ENCODE assay signal across 11 cellular contexts in genomic region chr2:25210923-25211322, GRCh38. TPM values are rescaled to one million over a fixed set of nuclear protein-coding genes. Genes with fewer than 3 reads are reported as not detected.
DNase-seq lines count a peak whose midpoint lies in the region; ATAC-seq and TF ChIP-seq lines count a peak whose summit lies in the region.
"Not testable (repeated sequence)": the region's sequence is repeated elsewhere in the genome, so short reads cannot be mapped to it uniquely, and the experiment has no call there.
"Had no signal": no experiment of that assay in that cellular context is flagged by ENCODE, and none has a peak within 500 bp of the region (broad histone marks: within the 10 kb centered on the region; RNA-seq: fewer than 3 reads in every experiment).

No MANE protein-coding gene starts in this region.

- CTCF ChIA-PET in T-cell (lab: Charles Lee), result not testable (repeated sequence)

- DNase-seq in DND-41; T-cell; activated T-cell treated with anti-CD3 and anti-CD28 coated beads, Interleukin-2, amount 50 U/mL, for 24 hours; activated naive CD8-positive, alpha-beta T cell treated with anti-CD3 and anti-CD28 coated beads, Interleukin-2, amount 10 ng/mL, durations not matched to agents 7 days and 5 days; naive B cell; stimulated activated naive B cell treated with anti-CD40 and anti-IgM and Interleukin-4, amounts not matched to agents 10 μg/mL and 1 μg/mL and 100 μg/mL, for 72 hours: not testable (repeated sequence)

- not testable (repeated sequence) for H3K4me3 ChIP-seq in BLaER1 treated with 17β-estradiol and CSF1 and Interleukin-3, amounts not matched to agents 10 nM and 100 nM; DND-41 (ENCODE audit: low read depth in 1 of 2, low read length in 2 of 2)

- H3K9me3 Mint-ChIP-seq in T-cell; activated T-cell treated with anti-CD3 and anti-CD28 coated beads, Interleukin-2, amount 50 U/mL, for 24 hours; activated naive CD8-positive, alpha-beta T cell treated with anti-CD3 and anti-CD28 coated beads, Interleukin-2, amount 10 ng/mL, durations not matched to agents 7 days and 5 days; naive B cell; stimulated activated naive B cell treated with anti-CD40 and anti-IgM and Interleukin-4, amounts not matched to agents 10 μg/mL and 1 μg/mL and 100 μg/mL, for 72 hours: not testable (repeated sequence)

- not testable (repeated sequence) for H3K36me3 ChIP-seq in BLaER1 treated with 17β-estradiol and CSF1 and Interleukin-3, amounts not matched to agents 10 nM and 100 nM; DND-41 (ENCODE audit: insufficient read depth, low read length)

- H4K20me1 ChIP-seq in BLaER1 treated with 17β-estradiol and CSF1 and Interleukin-3, amounts not matched to agents 10 nM and 100 nM; DND-41 (ENCODE audit: insufficient read depth, low read length): not testable (repeated sequence)

- H3K4me2 ChIP-seq in BLaER1 treated with 17β-estradiol and CSF1 and Interleukin-3, amounts not matched to agents 10 nM and 100 nM, result peak overlapping the region in 8 of 11 experiments; percentile 53 to 82 (median 76); a peak in 15 of 22 replicates
- H3K4me2 ChIP-seq in DND-41 (ENCODE audit: insufficient read depth, low read length), result not testable (repeated sequence)

- not testable (repeated sequence) for H3K27me3 ChIP-seq in BLaER1 treated with 17β-estradiol and CSF1 and Interleukin-3, amounts not matched to agents 10 nM and 100 nM; DND-41 (ENCODE audit: insufficient read depth, low read length, poor library complexity)

- not testable (repeated sequence) for H3K36me3 Mint-ChIP-seq in T-cell; activated T-cell treated with anti-CD3 and anti-CD28 coated beads, Interleukin-2, amount 50 U/mL, for 24 hours (ENCODE audit: low read depth); activated naive CD8-positive, alpha-beta T cell treated with anti-CD3 and anti-CD28 coated beads, Interleukin-2, amount 10 ng/mL, durations not matched to agents 7 days and 5 days; naive B cell; stimulated activated naive B cell treated with anti-CD40 and anti-IgM and Interleukin-4, amounts not matched to agents 10 μg/mL and 1 μg/mL and 100 μg/mL, for 72 hours

- not testable (repeated sequence) for H2AFZ ChIP-seq in DND-41 (ENCODE audit: low read depth, low read length)

- H3K4me1 ChIP-seq in BLaER1 treated with 17β-estradiol and CSF1 and Interleukin-3, amounts not matched to agents 10 nM and 100 nM, result peaks cover 26 to 91% (median 82%) of the 10 kb centered on the region in 10 experiments
- H3K4me1 ChIP-seq in DND-41 (ENCODE audit: insufficient read depth, low read length), result peaks cover 43% of the 10 kb centered on the region

- not testable (repeated sequence) for TF ChIP-seq CTCF in DND-41 (IDR thresholded peaks at IDR 0.05; ENCODE audit: borderline replicate concordance, extremely low read depth, low read length, poor library complexity, severe bottlenecking)

- not testable (repeated sequence) for H3K27me3 Mint-ChIP-seq in T-cell; activated T-cell treated with anti-CD3 and anti-CD28 coated beads, Interleukin-2, amount 50 U/mL, for 24 hours; activated naive CD8-positive, alpha-beta T cell treated with anti-CD3 and anti-CD28 coated beads, Interleukin-2, amount 10 ng/mL, durations not matched to agents 7 days and 5 days; naive B cell; stimulated activated naive B cell treated with anti-CD40 and anti-IgM and Interleukin-4, amounts not matched to agents 10 μg/mL and 1 μg/mL and 100 μg/mL, for 72 hours

- POLR2A ChIA-PET in T-cell (lab: Charles Lee), result interaction anchor here in 1 of 2 donors (0.6 kb wide), 1 partner anchor 69 kb away, joined by 4 read pairs; no protein-coding TSS in a partner anchor
- POLR2A ChIA-PET in activated naive CD8-positive, alpha-beta T cell treated with anti-CD3 and anti-CD28 coated beads, Interleukin-2, amount 10 ng/mL, durations not matched to agents 7 days and 5 days (lab: Charles Lee), result interaction anchor here (0.7 to 1.0 kb wide), 2 partner anchors 20 to 42 kb away, joined by 3 to 9 read pairs; no protein-coding TSS in a partner anchor

- H3K4me1 Mint-ChIP-seq in T-cell (peaks cover 31 to 69% (median 42%) of the 10 kb centered on the region in 3 donors), naive B cell (peaks cover 53 to 83% (median 71%) of the 10 kb centered on the region in 3 donors)
- peaks cover 44% of the 10 kb centered on the region for H3K4me1 Mint-ChIP-seq in activated T-cell treated with anti-CD3 and anti-CD28 coated beads, Interleukin-2, amount 50 U/mL, for 24 hours (ENCODE audit: low read depth)
- peaks cover 27% of the 10 kb centered on the region for H3K4me1 Mint-ChIP-seq in activated naive CD8-positive, alpha-beta T cell treated with anti-CD3 and anti-CD28 coated beads, Interleukin-2, amount 10 ng/mL, durations not matched to agents 7 days and 5 days
- H3K4me1 Mint-ChIP-seq in stimulated activated naive B cell treated with anti-CD40 and anti-IgM and Interleukin-4, amounts not matched to agents 10 μg/mL and 1 μg/mL and 100 μg/mL, for 72 hours, result peaks cover 52 to 87% of the 10 kb centered on the region in 2 donors

- peak overlapping the region in 2 of 11 experiments; percentile 34 to 42; a peak in 3 of 22 replicates for H3K27ac ChIP-seq in BLaER1 treated with 17β-estradiol and CSF1 and Interleukin-3, amounts not matched to agents 10 nM and 100 nM
- peak overlapping the region; percentile 41; the same call in 1 of the 2 replicates for H3K27ac ChIP-seq in DND-41 (ENCODE audit: low read length)

- H3K79me2 ChIP-seq in DND-41 (ENCODE audit: insufficient read depth, low read length), result not testable (repeated sequence)

- H3K9ac ChIP-seq in BLaER1 treated with 17β-estradiol and CSF1 and Interleukin-3, amounts not matched to agents 10 nM and 100 nM; DND-41 (ENCODE audit: low read depth, low read length): not testable (repeated sequence)

- ATAC-seq in DND-41 (ENCODE audit: insufficient read depth, low read depth); T-cell (replicated peaks in 1 of 4); activated naive CD8-positive, alpha-beta T cell treated with anti-CD3 and anti-CD28 coated beads, Interleukin-2, amount 10 ng/mL, durations not matched to agents 7 days and 5 days (ENCODE audit: low read depth); naive B cell (ENCODE audit: low read depth in 2 of 2); stimulated activated naive B cell treated with anti-CD40 and anti-IgM and Interleukin-4, amounts not matched to agents 10 μg/mL and 1 μg/mL and 100 μg/mL, for 72 hours (replicated peaks): not testable (repeated sequence)

- H3K4me3 Mint-ChIP-seq in T-cell, result peak overlapping the region in 1 of 3 donors; percentile 56
- not testable (repeated sequence) for H3K4me3 Mint-ChIP-seq in activated T-cell treated with anti-CD3 and anti-CD28 coated beads, Interleukin-2, amount 50 U/mL, for 24 hours
- peak overlapping the region; percentile 62 for H3K4me3 Mint-ChIP-seq in activated naive CD8-positive, alpha-beta T cell treated with anti-CD3 and anti-CD28 coated beads, Interleukin-2, amount 10 ng/mL, durations not matched to agents 7 days and 5 days
- H3K4me3 Mint-ChIP-seq in naive B cell, result peak overlapping the region in 6 of 8 donors; percentile 62 to 87 (median 70)
- H3K4me3 Mint-ChIP-seq in stimulated activated naive B cell treated with anti-CD40 and anti-IgM and Interleukin-4, amounts not matched to agents 10 μg/mL and 1 μg/mL and 100 μg/mL, for 72 hours, result peak overlapping the region in 1 of 2 donors; percentile 4

- H3K9me3 ChIP-seq in BLaER1 treated with 17β-estradiol and CSF1 and Interleukin-3, amounts not matched to agents 10 nM and 100 nM (replicated peaks in 1 of 11); DND-41 (ENCODE audit: insufficient read depth, low read length, severe bottlenecking): not testable (repeated sequence)

- H3K27ac Mint-ChIP-seq in T-cell, result peak overlapping the region; percentile 61 to 84
- peak overlapping the region; percentile 33 for H3K27ac Mint-ChIP-seq in activated T-cell treated with anti-CD3 and anti-CD28 coated beads, Interleukin-2, amount 50 U/mL, for 24 hours
- peak overlapping the region; percentile 23 for H3K27ac Mint-ChIP-seq in activated naive CD8-positive, alpha-beta T cell treated with anti-CD3 and anti-CD28 coated beads, Interleukin-2, amount 10 ng/mL, durations not matched to agents 7 days and 5 days
- peak overlapping the region; percentile 96 to 99 (median 97) for H3K27ac Mint-ChIP-seq in naive B cell
- H3K27ac Mint-ChIP-seq in stimulated activated naive B cell treated with anti-CD40 and anti-IgM and Interleukin-4, amounts not matched to agents 10 μg/mL and 1 μg/mL and 100 μg/mL, for 72 hours, result peak overlapping the region; percentile 97

RNA-seq across cellular contexts. Expression of gene POMC, which starts 42.5 kb away (rescaled TPM):
- 1 to 10 TPM; 2.4 to 7.5 (median 4.8) TPM for total RNA-seq in T-cell
- 1 to 10 TPM; 6.1 to 6.4 TPM for total RNA-seq in activated naive CD8-positive, alpha-beta T cell treated with anti-CD3 and anti-CD28 coated beads, Interleukin-2, amount 10 ng/mL, durations not matched to agents 7 days and 5 days
- 10 to 100 TPM in 2 of 6 donors, 1 to 10 TPM in 4; 5.6 to 14.6 (median 7.5) TPM for polyA plus RNA-seq in naive B cell (ENCODE audit: low read depth in 6 of 6)
- total RNA-seq: A172, IMR-90, M059J, SJSA1 had no signal

Comparison
In these comparisons a context has a peak if more than half of its experiments do, and no peak if none do; other contexts are left out.
1. H3K27ac Mint-ChIP-seq: peak in every context shown above with its lines; median percentile 97 in naive B cell; 97 in stimulated activated naive B cell treated with anti-CD40 and anti-IgM and Interleukin-4, amounts not matched to agents 10 μg/mL and 1 μg/mL and 100 μg/mL, for 72 hours; 72 in T-cell; 33 in activated T-cell treated with anti-CD3 and anti-CD28 coated beads, Interleukin-2, amount 50 U/mL, for 24 hours; 23 in activated naive CD8-positive, alpha-beta T cell treated with anti-CD3 and anti-CD28 coated beads, Interleukin-2, amount 10 ng/mL, durations not matched to agents 7 days and 5 days.